1 cellular context compared by ENCODE assay signal in genomic region chr6:142942805-142943227, GRCh38.
TF ChIP-seq lines count a peak whose summit lies in the region.

No MANE protein-coding gene starts in this region.

TF ChIP-seq in HepG2, 621 proteins besides CTCF, POLR2A, EP300 and RAD21 (continued from another document and continues in another):
- TF ChIP-seq, protein P1, sequence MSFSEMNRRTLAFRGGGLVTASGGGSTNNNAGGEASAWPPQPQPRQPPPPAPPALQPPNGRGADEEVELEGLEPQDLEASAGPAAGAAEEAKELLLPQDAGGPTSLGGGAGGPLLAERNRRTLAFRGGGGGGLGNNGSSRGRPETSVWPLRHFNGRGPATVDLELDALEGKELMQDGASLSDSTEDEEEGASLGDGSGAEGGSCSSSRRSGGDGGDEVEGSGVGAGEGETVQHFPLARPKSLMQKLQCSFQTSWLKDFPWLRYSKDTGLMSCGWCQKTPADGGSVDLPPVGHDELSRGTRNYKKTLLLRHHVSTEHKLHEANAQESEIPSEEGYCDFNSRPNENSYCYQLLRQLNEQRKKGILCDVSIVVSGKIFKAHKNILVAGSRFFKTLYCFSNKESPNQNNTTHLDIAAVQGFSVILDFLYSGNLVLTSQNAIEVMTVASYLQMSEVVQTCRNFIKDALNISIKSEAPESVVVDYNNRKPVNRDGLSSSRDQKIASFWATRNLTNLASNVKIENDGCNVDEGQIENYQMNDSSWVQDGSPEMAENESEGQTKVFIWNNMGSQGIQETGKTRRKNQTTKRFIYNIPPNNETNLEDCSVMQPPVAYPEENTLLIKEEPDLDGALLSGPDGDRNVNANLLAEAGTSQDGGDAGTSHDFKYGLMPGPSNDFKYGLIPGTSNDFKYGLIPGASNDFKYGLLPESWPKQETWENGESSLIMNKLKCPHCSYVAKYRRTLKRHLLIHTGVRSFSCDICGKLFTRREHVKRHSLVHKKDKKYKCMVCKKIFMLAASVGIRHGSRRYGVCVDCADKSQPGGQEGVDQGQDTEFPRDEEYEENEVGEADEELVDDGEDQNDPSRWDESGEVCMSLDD (CRISPR knock-in tag; IDR thresholded peaks at IDR 0.05; ENCODE audit: borderline replicate concordance), result no peak
- TF ChIP-seq, protein P2, sequence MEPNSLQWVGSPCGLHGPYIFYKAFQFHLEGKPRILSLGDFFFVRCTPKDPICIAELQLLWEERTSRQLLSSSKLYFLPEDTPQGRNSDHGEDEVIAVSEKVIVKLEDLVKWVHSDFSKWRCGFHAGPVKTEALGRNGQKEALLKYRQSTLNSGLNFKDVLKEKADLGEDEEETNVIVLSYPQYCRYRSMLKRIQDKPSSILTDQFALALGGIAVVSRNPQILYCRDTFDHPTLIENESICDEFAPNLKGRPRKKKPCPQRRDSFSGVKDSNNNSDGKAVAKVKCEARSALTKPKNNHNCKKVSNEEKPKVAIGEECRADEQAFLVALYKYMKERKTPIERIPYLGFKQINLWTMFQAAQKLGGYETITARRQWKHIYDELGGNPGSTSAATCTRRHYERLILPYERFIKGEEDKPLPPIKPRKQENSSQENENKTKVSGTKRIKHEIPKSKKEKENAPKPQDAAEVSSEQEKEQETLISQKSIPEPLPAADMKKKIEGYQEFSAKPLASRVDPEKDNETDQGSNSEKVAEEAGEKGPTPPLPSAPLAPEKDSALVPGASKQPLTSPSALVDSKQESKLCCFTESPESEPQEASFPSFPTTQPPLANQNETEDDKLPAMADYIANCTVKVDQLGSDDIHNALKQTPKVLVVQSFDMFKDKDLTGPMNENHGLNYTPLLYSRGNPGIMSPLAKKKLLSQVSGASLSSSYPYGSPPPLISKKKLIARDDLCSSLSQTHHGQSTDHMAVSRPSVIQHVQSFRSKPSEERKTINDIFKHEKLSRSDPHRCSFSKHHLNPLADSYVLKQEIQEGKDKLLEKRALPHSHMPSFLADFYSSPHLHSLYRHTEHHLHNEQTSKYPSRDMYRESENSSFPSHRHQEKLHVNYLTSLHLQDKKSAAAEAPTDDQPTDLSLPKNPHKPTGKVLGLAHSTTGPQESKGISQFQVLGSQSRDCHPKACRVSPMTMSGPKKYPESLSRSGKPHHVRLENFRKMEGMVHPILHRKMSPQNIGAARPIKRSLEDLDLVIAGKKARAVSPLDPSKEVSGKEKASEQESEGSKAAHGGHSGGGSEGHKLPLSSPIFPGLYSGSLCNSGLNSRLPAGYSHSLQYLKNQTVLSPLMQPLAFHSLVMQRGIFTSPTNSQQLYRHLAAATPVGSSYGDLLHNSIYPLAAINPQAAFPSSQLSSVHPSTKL (CRISPR knock-in tag; IDR thresholded peaks at IDR 0.05), result peak; percentile 61; the same call in 1 of the 2 replicates
- TF ChIP-seq MZF1 (CRISPR knock-in tag; IDR thresholded peaks at IDR 0.05; ENCODE audit: borderline replicate concordance), result no peak
- peak; percentile 19; the same call in 1 of the 2 replicates for TF ChIP-seq MIXL1 (CRISPR knock-in tag; IDR thresholded peaks at IDR 0.05)
- TF ChIP-seq GABPB1 (CRISPR knock-in tag; IDR thresholded peaks at IDR 0.05), result no peak
- TF ChIP-seq ZNF501 (CRISPR knock-in tag; IDR thresholded peaks at IDR 0.05), result no peak
- no peak for TF ChIP-seq ZNF629 (CRISPR knock-in tag; conservative IDR thresholded peaks at IDR 0.05)
- no peak for TF ChIP-seq CHCHD3 (CRISPR knock-in tag; IDR thresholded peaks at IDR 0.05)
- TF ChIP-seq ZFP36L2 (CRISPR knock-in tag; IDR thresholded peaks at IDR 0.05), result no peak
- no peak for TF ChIP-seq RFXAP (CRISPR knock-in tag; IDR thresholded peaks at IDR 0.05; ENCODE audit: borderline replicate concordance)
- TF ChIP-seq ZNF660 (CRISPR knock-in tag; IDR thresholded peaks at IDR 0.05; ENCODE audit: borderline replicate concordance, low read depth), result no peak
- no peak for TF ChIP-seq ZBTB14 (CRISPR knock-in tag; IDR thresholded peaks at IDR 0.05)
- no peak for TF ChIP-seq ZNF672 (CRISPR knock-in tag; IDR thresholded peaks at IDR 0.05)
- no peak for TF ChIP-seq ZBTB2 (CRISPR knock-in tag; IDR thresholded peaks at IDR 0.05; ENCODE audit: low read depth)
- no peak for TF ChIP-seq PHB2 (IDR thresholded peaks at IDR 0.05; ENCODE audit: partially characterized antibody)
- TF ChIP-seq, protein P3, sequence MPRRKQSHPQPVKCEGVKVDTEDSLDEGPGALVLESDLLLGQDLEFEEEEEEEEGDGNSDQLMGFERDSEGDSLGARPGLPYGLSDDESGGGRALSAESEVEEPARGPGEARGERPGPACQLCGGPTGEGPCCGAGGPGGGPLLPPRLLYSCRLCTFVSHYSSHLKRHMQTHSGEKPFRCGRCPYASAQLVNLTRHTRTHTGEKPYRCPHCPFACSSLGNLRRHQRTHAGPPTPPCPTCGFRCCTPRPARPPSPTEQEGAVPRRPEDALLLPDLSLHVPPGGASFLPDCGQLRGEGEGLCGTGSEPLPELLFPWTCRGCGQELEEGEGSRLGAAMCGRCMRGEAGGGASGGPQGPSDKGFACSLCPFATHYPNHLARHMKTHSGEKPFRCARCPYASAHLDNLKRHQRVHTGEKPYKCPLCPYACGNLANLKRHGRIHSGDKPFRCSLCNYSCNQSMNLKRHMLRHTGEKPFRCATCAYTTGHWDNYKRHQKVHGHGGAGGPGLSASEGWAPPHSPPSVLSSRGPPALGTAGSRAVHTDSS (CRISPR knock-in tag; conservative IDR thresholded peaks at IDR 0.05), result no peak
- no peak for TF ChIP-seq ZNF572 (CRISPR knock-in tag; IDR thresholded peaks at IDR 0.05)
- TF ChIP-seq FOXA3 (CRISPR knock-in tag; IDR thresholded peaks at IDR 0.05), result peak; percentile 89
- no peak for TF ChIP-seq ZIK1 (CRISPR knock-in tag; IDR thresholded peaks at IDR 0.05; ENCODE audit: borderline replicate concordance, low read depth)
- no peak for TF ChIP-seq ZNF713 (CRISPR knock-in tag; IDR thresholded peaks at IDR 0.05)
- peak; percentile 36; the same call in 1 of the 2 replicates for TF ChIP-seq HDAC2 (CRISPR knock-in tag; IDR thresholded peaks at IDR 0.05)
- no peak for TF ChIP-seq REL (CRISPR knock-in tag; conservative IDR thresholded peaks at IDR 0.05)
- no peak for TF ChIP-seq MAZ (IDR thresholded peaks at IDR 0.05; ENCODE audit: borderline replicate concordance, low read depth, low read length)
- TF ChIP-seq MAZ (CRISPR knock-in tag; IDR thresholded peaks at IDR 0.05; ENCODE audit: low read depth), result no peak
- TF ChIP-seq, protein P4, sequence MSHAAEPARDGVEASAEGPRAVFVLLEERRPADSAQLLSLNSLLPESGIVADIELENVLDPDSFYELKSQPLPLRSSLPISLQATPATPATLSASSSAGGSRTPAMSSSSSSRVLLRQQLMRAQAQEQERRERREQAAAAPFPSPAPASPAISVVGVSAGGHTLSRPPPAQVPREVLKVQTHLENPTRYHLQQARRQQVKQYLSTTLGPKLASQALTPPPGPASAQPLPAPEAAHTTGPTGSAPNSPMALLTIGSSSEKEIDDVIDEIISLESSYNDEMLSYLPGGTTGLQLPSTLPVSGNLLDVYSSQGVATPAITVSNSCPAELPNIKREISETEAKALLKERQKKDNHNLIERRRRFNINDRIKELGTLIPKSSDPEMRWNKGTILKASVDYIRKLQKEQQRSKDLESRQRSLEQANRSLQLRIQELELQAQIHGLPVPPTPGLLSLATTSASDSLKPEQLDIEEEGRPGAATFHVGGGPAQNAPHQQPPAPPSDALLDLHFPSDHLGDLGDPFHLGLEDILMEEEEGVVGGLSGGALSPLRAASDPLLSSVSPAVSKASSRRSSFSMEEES (CRISPR knock-in tag; IDR thresholded peaks at IDR 0.05), result no peak
- no peak for TF ChIP-seq IKZF4 (CRISPR knock-in tag; IDR thresholded peaks at IDR 0.05; ENCODE audit: borderline replicate concordance, low read depth, not compliant biosample characterization)
- no peak for TF ChIP-seq RELA (CRISPR knock-in tag; IDR thresholded peaks at IDR 0.05)
- no peak for TF ChIP-seq ZFX (CRISPR knock-in tag; IDR thresholded peaks at IDR 0.05; ENCODE audit: low read depth)
- TF ChIP-seq ZNF879 (CRISPR knock-in tag; IDR thresholded peaks at IDR 0.05), result no peak
- TF ChIP-seq ZNF550 (CRISPR knock-in tag; IDR thresholded peaks at IDR 0.05; ENCODE audit: borderline replicate concordance), result no peak
- TF ChIP-seq, protein P5, sequence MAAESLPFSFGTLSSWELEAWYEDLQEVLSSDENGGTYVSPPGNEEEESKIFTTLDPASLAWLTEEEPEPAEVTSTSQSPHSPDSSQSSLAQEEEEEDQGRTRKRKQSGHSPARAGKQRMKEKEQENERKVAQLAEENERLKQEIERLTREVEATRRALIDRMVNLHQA (CRISPR knock-in tag; IDR thresholded peaks at IDR 0.05), result no peak
- peak; percentile 16; the same call in 1 of the 2 replicates for TF ChIP-seq STAG1 (CRISPR knock-in tag; IDR thresholded peaks at IDR 0.05)
- no peak for TF ChIP-seq ZNF773 (CRISPR knock-in tag; IDR thresholded peaks at IDR 0.05; ENCODE audit: borderline replicate concordance)
- peak; percentile 91 for TF ChIP-seq ARID3A (IDR thresholded peaks at IDR 0.05; ENCODE audit: low read depth, low read length)
- no peak for TF ChIP-seq ZNF83 (CRISPR knock-in tag; IDR thresholded peaks at IDR 0.05; ENCODE audit: borderline replicate concordance)
- no peak for TF ChIP-seq NAIF1 (CRISPR knock-in tag; IDR thresholded peaks at IDR 0.05; ENCODE audit: borderline replicate concordance)
- TF ChIP-seq SIX1 (CRISPR knock-in tag; IDR thresholded peaks at IDR 0.05; ENCODE audit: borderline replicate concordance), result peak; percentile 44; the same call in 1 of the 2 replicates
- TF ChIP-seq XBP1 (CRISPR knock-in tag; IDR thresholded peaks at IDR 0.05), result no peak
- TF ChIP-seq RXRB (CRISPR knock-in tag; IDR thresholded peaks at IDR 0.05; ENCODE audit: borderline replicate concordance), result 0 out of 2 replicates have a peak, but pooled peaks have one; percentile 52
- no peak for TF ChIP-seq ZNF441 (CRISPR knock-in tag; IDR thresholded peaks at IDR 0.05; ENCODE audit: borderline replicate concordance)
- TF ChIP-seq HMG20A (CRISPR knock-in tag; IDR thresholded peaks at IDR 0.05; ENCODE audit: borderline replicate concordance), result peak; percentile 42; the same call in 1 of the 2 replicates
- TF ChIP-seq, protein P6, sequence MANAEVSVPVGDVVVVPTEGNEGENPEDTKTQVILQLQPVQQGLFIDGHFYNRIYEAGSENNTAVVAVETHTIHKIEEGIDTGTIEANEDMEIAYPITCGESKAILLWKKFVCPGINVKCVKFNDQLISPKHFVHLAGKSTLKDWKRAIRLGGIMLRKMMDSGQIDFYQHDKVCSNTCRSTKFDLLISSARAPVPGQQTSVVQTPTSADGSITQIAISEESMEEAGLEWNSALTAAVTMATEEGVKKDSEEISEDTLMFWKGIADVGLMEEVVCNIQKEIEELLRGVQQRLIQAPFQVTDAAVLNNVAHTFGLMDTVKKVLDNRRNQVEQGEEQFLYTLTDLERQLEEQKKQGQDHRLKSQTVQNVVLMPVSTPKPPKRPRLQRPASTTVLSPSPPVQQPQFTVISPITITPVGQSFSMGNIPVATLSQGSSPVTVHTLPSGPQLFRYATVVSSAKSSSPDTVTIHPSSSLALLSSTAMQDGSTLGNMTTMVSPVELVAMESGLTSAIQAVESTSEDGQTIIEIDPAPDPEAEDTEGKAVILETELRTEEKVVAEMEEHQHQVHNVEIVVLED (CRISPR knock-in tag; IDR thresholded peaks at IDR 0.05; ENCODE audit: borderline replicate concordance), result no peak
- no peak for TF ChIP-seq GATAD1 (CRISPR knock-in tag; IDR thresholded peaks at IDR 0.05)
- no peak for TF ChIP-seq AGO2 (optimal IDR thresholded peaks at IDR 0.05; ENCODE audit: low read depth, low read length)
- TF ChIP-seq ZNF775 (CRISPR knock-in tag; IDR thresholded peaks at IDR 0.05; ENCODE audit: borderline replicate concordance), result no peak
- TF ChIP-seq SCMH1 (CRISPR knock-in tag; IDR thresholded peaks at IDR 0.05; ENCODE audit: borderline replicate concordance), result no peak
- TF ChIP-seq E2F2 (CRISPR knock-in tag; IDR thresholded peaks at IDR 0.05; ENCODE audit: borderline replicate concordance), result no peak
